Comparison of ENCODE assay signal across 1 cellular context in genomic region chr21:43659136-43660000, GRCh38.
TF ChIP-seq lines count a peak whose summit lies in the region.

Gene HSF2BP (minus strand): TSS chr21:43659488. CDS start chr21:43658096, 1,392 bp downstream.
Gene RRP1B (plus strand): TSS chr21:43659560. CDS start chr21:43659665, 105 bp downstream.

TF ChIP-seq in K562, 482 proteins besides CTCF, POLR2A, EP300 and RAD21 (continued from another document and continues in another):
- TF ChIP-seq MGA (IDR thresholded peaks at IDR 0.05): peak; percentile 100
- no peak for TF ChIP-seq POLR3G (IDR thresholded peaks at IDR 0.05; ENCODE audit: extremely low read depth, insufficient read length, insufficient replicate concordance)
- no peak for TF ChIP-seq ZNF23 (CRISPR knock-in tag; IDR thresholded peaks at IDR 0.05)
- peak; percentile 93; the same call in 1 of the 2 replicates for TF ChIP-seq ZNF232 (CRISPR knock-in tag; IDR thresholded peaks at IDR 0.05)
- TF ChIP-seq RBM15 (IDR thresholded peaks at IDR 0.05; ENCODE audit: insufficient read depth, low read length): no peak
- no peak for TF ChIP-seq SIRT6 (IDR thresholded peaks at IDR 0.05; ENCODE audit: low read depth, low read length)
- peak; percentile 98 for TF ChIP-seq LCOR (CRISPR knock-in tag; IDR thresholded peaks at IDR 0.05)
- no peak for TF ChIP-seq ZNF398 (CRISPR knock-in tag; IDR thresholded peaks at IDR 0.05)
- no peak for TF ChIP-seq SAFB2 (IDR thresholded peaks at IDR 0.05; ENCODE audit: borderline replicate concordance, low read depth, low read length, severe bottlenecking)
- TF ChIP-seq E2F1 (CRISPR knock-in tag; IDR thresholded peaks at IDR 0.05): peak; percentile 93
- TF ChIP-seq CEBPB (tag; IDR thresholded peaks at IDR 0.05): no peak
- TF ChIP-seq ZNF740 (CRISPR knock-in tag; IDR thresholded peaks at IDR 0.05): no peak
- peak in 1 of 2 experiments; percentile 55; a peak in 1 of 4 replicates for TF ChIP-seq ZNF740 (tag; IDR thresholded peaks at IDR 0.05)
- no peak; the same call in none of the 2 replicates for TF ChIP-seq THAP12 (CRISPR knock-in tag; IDR thresholded peaks at IDR 0.05)
- TF ChIP-seq RFX7 (CRISPR knock-in tag; IDR thresholded peaks at IDR 0.05): peak; percentile 61; the same call in 1 of the 2 replicates
- TF ChIP-seq HIVEP1 (CRISPR knock-in tag; IDR thresholded peaks at IDR 0.05): no peak
- no peak for TF ChIP-seq ZC3H8 (IDR thresholded peaks at IDR 0.05)
- no peak for TF ChIP-seq SMAD2 (IDR thresholded peaks at IDR 0.05; ENCODE audit: low read depth, low read length)
- no peak for TF ChIP-seq EWSR1 (IDR thresholded peaks at IDR 0.05; ENCODE audit: borderline replicate concordance, low read depth, partially characterized antibody)
- TF ChIP-seq NR2F6 (CRISPR knock-in tag; IDR thresholded peaks at IDR 0.05): no peak
- TF ChIP-seq JUNB (CRISPR knock-in tag; conservative IDR thresholded peaks at IDR 0.05): no peak
- peak; percentile 88 for TF ChIP-seq ZNF24 (IDR thresholded peaks at IDR 0.05)
- TF ChIP-seq ZBTB40 (IDR thresholded peaks at IDR 0.05): 0 out of 2 replicates have a peak, but pooled peaks have one; percentile 59
- peak; percentile 75 for TF ChIP-seq ZBTB40 (CRISPR knock-in tag; IDR thresholded peaks at IDR 0.05)
- peak; percentile 94; the same call in 1 of the 2 replicates for TF ChIP-seq PHF8 (IDR thresholded peaks at IDR 0.05; ENCODE audit: borderline replicate concordance, low read length)
- no peak; the same call in 1 of the 2 replicates for TF ChIP-seq CC2D1A (IDR thresholded peaks at IDR 0.05)
- no peak for TF ChIP-seq ZNF764 (CRISPR knock-in tag; IDR thresholded peaks at IDR 0.05; ENCODE audit: low read depth)
- TF ChIP-seq TRIM24 (IDR thresholded peaks at IDR 0.05): no peak
- TF ChIP-seq FOSL1 (tag; conservative IDR thresholded peaks at IDR 0.05): no peak
